ENCODE assay signal across 1 cellular context in the genomic region with DNA sequence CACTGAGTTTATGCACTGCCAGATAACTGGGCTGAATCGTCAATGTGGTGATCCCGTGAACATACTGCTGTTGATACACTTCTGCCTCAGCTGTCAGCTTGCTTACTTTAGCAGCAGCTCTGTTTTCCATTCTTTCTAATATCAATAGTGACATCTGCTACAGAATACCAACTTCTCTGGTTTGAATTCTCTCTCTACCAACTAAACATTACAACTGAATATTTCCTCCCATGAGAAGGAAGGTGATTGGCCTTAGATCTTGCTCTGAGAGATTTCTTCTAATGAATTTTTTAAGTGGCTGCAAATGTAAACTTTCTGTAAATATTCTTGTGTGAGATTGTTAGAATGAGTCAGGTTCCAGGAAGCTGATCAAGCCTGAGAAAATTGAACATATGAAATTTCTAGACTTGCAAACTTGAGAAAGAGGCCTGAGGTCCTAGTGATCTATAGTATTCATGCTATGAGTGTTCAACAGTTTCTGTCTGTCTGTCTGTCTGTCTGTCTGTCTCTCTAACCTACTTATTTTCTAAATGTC.
TF ChIP-seq lines count a peak whose summit lies in the region.

No MANE protein-coding gene starts in this region.

TF ChIP-seq in SK-N-SH treated with all-trans-retinoic acid at 6 μM for 48 hours, 23 proteins besides CTCF, POLR2A, EP300 and RAD21 (continued from another document):
- TF ChIP-seq, protein P1, sequence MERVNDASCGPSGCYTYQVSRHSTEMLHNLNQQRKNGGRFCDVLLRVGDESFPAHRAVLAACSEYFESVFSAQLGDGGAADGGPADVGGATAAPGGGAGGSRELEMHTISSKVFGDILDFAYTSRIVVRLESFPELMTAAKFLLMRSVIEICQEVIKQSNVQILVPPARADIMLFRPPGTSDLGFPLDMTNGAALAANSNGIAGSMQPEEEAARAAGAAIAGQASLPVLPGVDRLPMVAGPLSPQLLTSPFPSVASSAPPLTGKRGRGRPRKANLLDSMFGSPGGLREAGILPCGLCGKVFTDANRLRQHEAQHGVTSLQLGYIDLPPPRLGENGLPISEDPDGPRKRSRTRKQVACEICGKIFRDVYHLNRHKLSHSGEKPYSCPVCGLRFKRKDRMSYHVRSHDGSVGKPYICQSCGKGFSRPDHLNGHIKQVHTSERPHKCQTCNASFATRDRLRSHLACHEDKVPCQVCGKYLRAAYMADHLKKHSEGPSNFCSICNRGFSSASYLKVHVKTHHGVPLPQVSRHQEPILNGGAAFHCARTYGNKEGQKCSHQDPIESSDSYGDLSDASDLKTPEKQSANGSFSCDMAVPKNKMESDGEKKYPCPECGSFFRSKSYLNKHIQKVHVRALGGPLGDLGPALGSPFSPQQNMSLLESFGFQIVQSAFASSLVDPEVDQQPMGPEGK (CRISPR knock-in tag; IDR thresholded peaks at IDR 0.05; ENCODE audit: borderline replicate concordance), result no peak
- TF ChIP-seq ARNTL (CRISPR knock-in tag; IDR thresholded peaks at IDR 0.05; ENCODE audit: borderline replicate concordance, low read depth), result no peak
- TF ChIP-seq PPARA (CRISPR knock-in tag; IDR thresholded peaks at IDR 0.05; ENCODE audit: borderline replicate concordance), result no peak
- TF ChIP-seq TOX (CRISPR knock-in tag; IDR thresholded peaks at IDR 0.05; ENCODE audit: borderline replicate concordance), result no peak
- TF ChIP-seq, protein P2, sequence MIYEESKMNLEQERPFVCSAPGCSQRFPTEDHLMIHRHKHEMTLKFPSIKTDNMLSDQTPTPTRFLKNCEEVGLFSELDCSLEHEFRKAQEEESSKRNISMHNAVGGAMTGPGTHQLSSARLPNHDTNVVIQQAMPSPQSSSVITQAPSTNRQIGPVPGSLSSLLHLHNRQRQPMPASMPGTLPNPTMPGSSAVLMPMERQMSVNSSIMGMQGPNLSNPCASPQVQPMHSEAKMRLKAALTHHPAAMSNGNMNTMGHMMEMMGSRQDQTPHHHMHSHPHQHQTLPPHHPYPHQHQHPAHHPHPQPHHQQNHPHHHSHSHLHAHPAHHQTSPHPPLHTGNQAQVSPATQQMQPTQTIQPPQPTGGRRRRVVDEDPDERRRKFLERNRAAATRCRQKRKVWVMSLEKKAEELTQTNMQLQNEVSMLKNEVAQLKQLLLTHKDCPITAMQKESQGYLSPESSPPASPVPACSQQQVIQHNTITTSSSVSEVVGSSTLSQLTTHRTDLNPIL (CRISPR knock-in tag; IDR thresholded peaks at IDR 0.05; ENCODE audit: low read depth), result no peak
- TF ChIP-seq, protein P3, sequence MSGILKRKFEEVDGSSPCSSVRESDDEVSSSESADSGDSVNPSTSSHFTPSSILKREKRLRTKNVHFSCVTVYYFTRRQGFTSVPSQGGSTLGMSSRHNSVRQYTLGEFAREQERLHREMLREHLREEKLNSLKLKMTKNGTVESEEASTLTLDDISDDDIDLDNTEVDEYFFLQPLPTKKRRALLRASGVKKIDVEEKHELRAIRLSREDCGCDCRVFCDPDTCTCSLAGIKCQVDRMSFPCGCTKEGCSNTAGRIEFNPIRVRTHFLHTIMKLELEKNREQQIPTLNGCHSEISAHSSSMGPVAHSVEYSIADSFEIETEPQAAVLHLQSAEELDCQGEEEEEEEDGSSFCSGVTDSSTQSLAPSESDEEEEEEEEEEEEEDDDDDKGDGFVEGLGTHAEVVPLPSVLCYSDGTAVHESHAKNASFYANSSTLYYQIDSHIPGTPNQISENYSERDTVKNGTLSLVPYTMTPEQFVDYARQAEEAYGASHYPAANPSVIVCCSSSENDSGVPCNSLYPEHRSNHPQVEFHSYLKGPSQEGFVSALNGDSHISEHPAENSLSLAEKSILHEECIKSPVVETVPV (CRISPR knock-in tag; IDR thresholded peaks at IDR 0.05), result no peak
- no peak for TF ChIP-seq ESRRG (CRISPR knock-in tag; IDR thresholded peaks at IDR 0.05)
- TF ChIP-seq OSR1 (CRISPR knock-in tag; IDR thresholded peaks at IDR 0.05), result no peak
- no peak for TF ChIP-seq TCF4 (CRISPR knock-in tag; IDR thresholded peaks at IDR 0.05; ENCODE audit: borderline replicate concordance)
- TF ChIP-seq BACH2 (CRISPR knock-in tag; IDR thresholded peaks at IDR 0.05; ENCODE audit: borderline replicate concordance), result no peak
